ENCODE assay signal across 12 cellular contexts in genomic region chr4:125736057-125736456, GRCh38.
DNase-seq lines count a peak whose midpoint lies in the region; ATAC-seq and TF ChIP-seq lines count a peak whose summit lies in the region.
"Had no signal": no experiment of that assay in that cellular context is flagged by ENCODE, and none has a peak within 500 bp of the region (broad histone marks: within the 10 kb centered on the region; RNA-seq: fewer than 3 reads in every experiment).

No MANE protein-coding gene starts in this region.

- H2BK120ac ChIP-seq in mesendoderm (ENCODE audit: low read depth, low read length) = no peak overlapping the region

- H4K5ac ChIP-seq in mesendoderm (ENCODE audit: low read length) = no peak overlapping the region

- H3K27ac Mint-ChIP-seq in chondrocyte (ENCODE audit: unreplicated experiment) = peak overlapping the region; percentile 81
- H3K27ac Mint-ChIP-seq: memory B cell had no signal

- H3F3A ChIP-seq in DOHH2 (ENCODE audit: control insufficient read depth, insufficient read depth) = no peaks in the 10 kb centered on the region

- WGBS in mesendoderm (ENCODE audit: extremely low coverage, insufficient coverage, low lambda C conversion rate) = no CpG with 5 or more reads among the region's 1 CpG
- 67 to 88% methylated on average over 1 of the region's 1 CpG for WGBS in transverse colon (ENCODE audit: low coverage in 1 of 2), 2 donors

- no peak overlapping the region for H2BK15ac ChIP-seq in mesendoderm (replicated peaks; ENCODE audit: low read depth)

- H3K9ac ChIP-seq in mesendoderm (ENCODE audit: low read length) = no peak overlapping the region

- H4K8ac ChIP-seq in mesendoderm (ENCODE audit: low read depth, low read length) = no peak overlapping the region

- in situ Hi-C loops in transverse colon (cut with MboI; ENCODE audit: low pct_ligation_motif_present in 1 of 4, low pct_unique_long_range_greater_than_20kb in 1 of 4, low sequenced_read_pairs in 3 of 4) = loop anchor here in 2 of 4 donors (25.0 kb wide), 1 partner anchor 424 kb away; the partner anchor contains the start of gene FAT4 (in 2 of the 2)

- H4K20me1 ChIP-seq in DOHH2 (ENCODE audit: control insufficient read depth, insufficient read depth, low read depth, low read length) = no peaks in the 10 kb centered on the region

- no peak overlapping the region for H3K18ac ChIP-seq in mesendoderm (ENCODE audit: low read length)

- H3K56ac ChIP-seq in mesendoderm (ENCODE audit: low read length) = no peak overlapping the region

- no peaks in the 10 kb centered on the region for H3K36me3 Mint-ChIP-seq in chondrocyte (ENCODE audit: low read depth)
- H3K36me3 Mint-ChIP-seq: memory B cell had no signal

- peaks cover 54% of the 10 kb centered on the region for H3K4me1 Mint-ChIP-seq in chondrocyte (ENCODE audit: low read depth)
- H3K4me1 Mint-ChIP-seq: memory B cell had no signal

- peak; percentile 11 for TF ChIP-seq CTCF in DOHH2 (IDR thresholded peaks at IDR 0.05; ENCODE audit: low read depth, low read length, poor library complexity, severe bottlenecking)
- TF ChIP-seq CTCF in NB4 (IDR thresholded peaks at IDR 0.05; ENCODE audit: low read depth, low read length) = no peak
- peak; percentile 73 for TF ChIP-seq CTCF in chondrocyte (IDR thresholded peaks at IDR 0.05)
- TF ChIP-seq CTCF in transverse colon (IDR thresholded peaks at IDR 0.05) = no peak

- intact Hi-C loops in transverse colon (cut with DNase I; ENCODE audit: low total_unique reads) = no loop called here

- H3K36me3 ChIP-seq in DOHH2 (ENCODE audit: control insufficient read depth, low read length) = no peaks in the 10 kb centered on the region
- H3K36me3 ChIP-seq in mesendoderm (ENCODE audit: control insufficient read depth, insufficient read depth, low read length) = no peaks in the 10 kb centered on the region
- H3K36me3 ChIP-seq in transverse colon = no peaks in the 10 kb centered on the region
- H3K36me3 ChIP-seq: upper lobe of left lung had no signal

- H3K27me3 Mint-ChIP-seq in chondrocyte (ENCODE audit: low read depth) = no peaks in the 10 kb centered on the region
- H3K27me3 Mint-ChIP-seq: memory B cell had no signal

- H3K79me2 ChIP-seq in DOHH2 (ENCODE audit: control insufficient read depth, low read length) (no peaks in the 10 kb centered on the region), mesendoderm (ENCODE audit: control insufficient read depth, insufficient read depth, low read length) (no peaks in the 10 kb centered on the region)

- H3K9me2 ChIP-seq in DOHH2 (replicated peaks; ENCODE audit: control insufficient read depth, low read length) = no peaks in the 10 kb centered on the region

- ATAC-seq in GM19463 (IDR thresholded peaks at IDR 0.05; ENCODE audit: unreplicated experiment) (no peak), HG03342 (IDR thresholded peaks at IDR 0.05; ENCODE audit: unreplicated experiment) (no peak)

- H3K4ac ChIP-seq in mesendoderm (ENCODE audit: low read depth, low read length) = no peak overlapping the region

- no peak for TF ChIP-seq EP300 in transverse colon (IDR thresholded peaks at IDR 0.05; ENCODE audit: low read depth)

- H3K4me1 ChIP-seq in DOHH2 (ENCODE audit: control insufficient read depth, low read length) = no peaks in the 10 kb centered on the region
- H3K4me1 ChIP-seq in mesendoderm (ENCODE audit: control insufficient read depth, low read depth, low read length) = no peaks in the 10 kb centered on the region
- no peaks in the 10 kb centered on the region for H3K4me1 ChIP-seq in transverse colon

- H3K4me3 Mint-ChIP-seq in chondrocyte (ENCODE audit: unreplicated experiment) = no peak overlapping the region
- H3K4me3 Mint-ChIP-seq: memory B cell had no signal

- no peak overlapping the region for H2AK5ac ChIP-seq in mesendoderm (ENCODE audit: low read length)

- H3K9me3 ChIP-seq in DOHH2 (ENCODE audit: control insufficient read depth, insufficient read depth, low read length) = no peaks in the 10 kb centered on the region
- H3K9me3 ChIP-seq in transverse colon = no peaks in the 10 kb centered on the region
- H3K9me3 ChIP-seq: upper lobe of left lung had no signal

- no peak overlapping the region for H2BK5ac ChIP-seq in mesendoderm (ENCODE audit: low read length)

- H3K4me3 ChIP-seq in DOHH2 (ENCODE audit: low read length) (no peak overlapping the region), NB4 (ENCODE audit: low read depth, low read length) (no peak overlapping the region), mesendoderm (ENCODE audit: low read length) (no peak overlapping the region), transverse colon (no peak overlapping the region)
- H3K4me3 ChIP-seq: upper lobe of left lung had no signal

- no peak overlapping the region for H3K23ac ChIP-seq in mesendoderm (ENCODE audit: low read length)

- no peak overlapping the region for H3K4me2 ChIP-seq in DOHH2 (ENCODE audit: low read length)
- no peak overlapping the region for H3K4me2 ChIP-seq in mesendoderm (ENCODE audit: low read length)

- H3K27me3 ChIP-seq in DOHH2 (ENCODE audit: control insufficient read depth, low read length) (no peaks in the 10 kb centered on the region), mesendoderm (ENCODE audit: insufficient read depth, low read length, poor library complexity) (no peaks in the 10 kb centered on the region), transverse colon (no peaks in the 10 kb centered on the region)
- H3K27me3 ChIP-seq: upper lobe of left lung had no signal

- no peak overlapping the region for H3K27ac ChIP-seq in DOHH2 (ENCODE audit: low read depth, low read length)
- no peak overlapping the region for H3K27ac ChIP-seq in mesendoderm (ENCODE audit: low read depth, low read length)
- H3K27ac ChIP-seq in transverse colon = no peak overlapping the region
- H3K27ac ChIP-seq: upper lobe of left lung had no signal

- H3K9me3 Mint-ChIP-seq in chondrocyte (ENCODE audit: low read depth) = peaks cover 4% of the 10 kb centered on the region

- DNase-seq in NB4 (ENCODE audit: low read depth) = peak; percentile 3
- no peak for DNase-seq in chondrocyte (ENCODE audit: low spot score)
- peak; percentile 94 for DNase-seq in mesendoderm
- DNase-seq in retina = no peak
- no peak for DNase-seq in transverse colon
- DNase-seq: effector memory CD4-positive, alpha-beta T cell; NCI-H2029; upper lobe of left lung had no signal

- H3K79me1 ChIP-seq in mesendoderm (ENCODE audit: low read length) = no peaks in the 10 kb centered on the region

- TF ChIP-seq POLR2A in NB4 (IDR thresholded peaks at IDR 0.05; ENCODE audit: extremely low read depth, insufficient read length) (no peak), transverse colon (IDR thresholded peaks at IDR 0.05) (no peak)

Comparison
In these comparisons a context has a peak if more than half of its experiments do, and no peak if none do; other contexts are left out.
1. CTCF ChIP-seq: peak in DOHH2 (single experiment) and chondrocyte (single experiment); none in NB4 (single experiment) and transverse colon (0 of 5).
2. DNase-seq: peak in NB4 (single experiment) and mesendoderm (single experiment); none in chondrocyte (single experiment), retina (single experiment) and transverse colon (single experiment).